Comparison of ENCODE assay signal across 8 cellular contexts in genomic region chr15:101201411-101202174, GRCh38. TPM values are rescaled to one million over a fixed set of nuclear protein-coding genes. Genes with fewer than 3 reads are reported as not detected.
DNase-seq lines count a peak whose midpoint lies in the region; ATAC-seq and TF ChIP-seq lines count a peak whose summit lies in the region.

No MANE protein-coding gene starts in this region.

- intact Hi-C loops in natural killer cell (cut with micrococcal nuclease), result no loop called here
- intact Hi-C loops in uterus (cut with DNase I; ENCODE audit: low total_unique reads), result no loop called here

- H3K4me1 Mint-ChIP-seq in natural killer cell treated with Interleukin-12 subunit alpha and Interleukin-12 subunit beta and Interleukin-15 and Interleukin-18, amount 100 ng/mL, for 72 hours (ENCODE audit: low read depth in 2 of 2), result peaks cover 79 to 90% of the 10 kb centered on the region in 2 donors
- peaks cover 76 to 82% of the 10 kb centered on the region in 2 donors for H3K4me1 Mint-ChIP-seq in natural killer cell
- H3K4me1 Mint-ChIP-seq in T-helper 2 cell treated with Interferon-gamma antibody and Interleukin-4, amounts not matched to agents 5 μg/mL and 100 μg/mL, for 36 hours (ENCODE audit: low read depth), result peaks cover 79% of the 10 kb centered on the region

- H3K27ac Mint-ChIP-seq in natural killer cell treated with Interleukin-12 subunit alpha and Interleukin-12 subunit beta and Interleukin-15 and Interleukin-18, amount 100 ng/mL, for 72 hours, result peak overlapping the region; percentile 59 to 99
- peak overlapping the region in 1 of 2 donors; percentile 44 for H3K27ac Mint-ChIP-seq in natural killer cell
- H3K27ac Mint-ChIP-seq in T-helper 2 cell treated with Interferon-gamma antibody and Interleukin-4, amounts not matched to agents 5 μg/mL and 100 μg/mL, for 36 hours, result peak overlapping the region; percentile 66

- H3K4me3 Mint-ChIP-seq in natural killer cell treated with Interleukin-12 subunit alpha and Interleukin-12 subunit beta and Interleukin-15 and Interleukin-18, amount 100 ng/mL, for 72 hours, result peak overlapping the region; percentile 89
- H3K4me3 Mint-ChIP-seq in natural killer cell, result no peak overlapping the region
- H3K4me3 Mint-ChIP-seq in T-helper 2 cell treated with Interferon-gamma antibody and Interleukin-4, amounts not matched to agents 5 μg/mL and 100 μg/mL, for 36 hours, result peak overlapping the region; percentile 64

- H3K36me3 Mint-ChIP-seq in natural killer cell treated with Interleukin-12 subunit alpha and Interleukin-12 subunit beta and Interleukin-15 and Interleukin-18, amount 100 ng/mL, for 72 hours, result no peaks in the 10 kb centered on the region
- H3K36me3 Mint-ChIP-seq in natural killer cell, result no peaks in the 10 kb centered on the region
- peaks cover 18% of the 10 kb centered on the region for H3K36me3 Mint-ChIP-seq in T-helper 2 cell treated with Interferon-gamma antibody and Interleukin-4, amounts not matched to agents 5 μg/mL and 100 μg/mL, for 36 hours (ENCODE audit: low read depth)

- no peak for ATAC-seq in natural killer cell treated with Interleukin-12 subunit alpha and Interleukin-12 subunit beta and Interleukin-15 and Interleukin-18, amount 100 ng/mL, for 72 hours
- ATAC-seq in natural killer cell (no peak), HG03457 (IDR thresholded peaks at IDR 0.05; ENCODE audit: unreplicated experiment) (no peak)

- H3K27me3 ChIP-seq in uterus, result no peaks in the 10 kb centered on the region

- peak; percentile 0 to 37 for TF ChIP-seq POLR2A in uterus (IDR thresholded peaks at IDR 0.05)

- no peaks in the 10 kb centered on the region for H3K27me3 Mint-ChIP-seq in natural killer cell treated with Interleukin-12 subunit alpha and Interleukin-12 subunit beta and Interleukin-15 and Interleukin-18, amount 100 ng/mL, for 72 hours
- H3K27me3 Mint-ChIP-seq in natural killer cell (ENCODE audit: low read depth in 2 of 2), result no peaks in the 10 kb centered on the region
- H3K27me3 Mint-ChIP-seq in T-helper 2 cell treated with Interferon-gamma antibody and Interleukin-4, amounts not matched to agents 5 μg/mL and 100 μg/mL, for 36 hours (ENCODE audit: low read depth), result no peaks in the 10 kb centered on the region

- TF ChIP-seq CTCF in natural killer cell (IDR thresholded peaks at IDR 0.05) (no peak), uterus (IDR thresholded peaks at IDR 0.05) (no peak)

- H3K4me1 ChIP-seq in uterus, result no peaks in the 10 kb centered on the region

- H3K4me3 ChIP-seq in uterus, result no peak overlapping the region

- H3K27ac ChIP-seq in epithelial cell of prostate (peak overlapping the region; percentile 44), uterus (peak overlapping the region; percentile 61 to 66)

- DNase-seq in natural killer cell treated with Interleukin-12 subunit alpha and Interleukin-12 subunit beta and Interleukin-15 and Interleukin-18, amount 100 ng/mL, for 72 hours (ENCODE audit: low spot score), result no peak
- no peak for DNase-seq in natural killer cell
- DNase-seq in T-helper 2 cell treated with Interferon-gamma antibody and Interleukin-4, amounts not matched to agents 5 μg/mL and 100 μg/mL, for 36 hours (ENCODE audit: low spot score), result no peak
- DNase-seq in epithelial cell of prostate (ENCODE audit: low read depth, low spot score), result peak; percentile 78
- DNase-seq in midbrain (lab: John Stamatoyannopoulos, UW), result peak; percentile 36
- peak; percentile 89 to 92 for DNase-seq in uterus
- DNase-seq in NCI-H1694 treated with DMSO at 0.1 percent for 48 hours (lab: John Stamatoyannopoulos, UW), result no peak

- no peaks in the 10 kb centered on the region for H3K36me3 ChIP-seq in uterus

- no peaks in the 10 kb centered on the region for H3K9me3 ChIP-seq in uterus

- H3K9me3 Mint-ChIP-seq in natural killer cell treated with Interleukin-12 subunit alpha and Interleukin-12 subunit beta and Interleukin-15 and Interleukin-18, amount 100 ng/mL, for 72 hours, result no peaks in the 10 kb centered on the region
- no peaks in the 10 kb centered on the region for H3K9me3 Mint-ChIP-seq in natural killer cell
- no peaks in the 10 kb centered on the region for H3K9me3 Mint-ChIP-seq in T-helper 2 cell treated with Interferon-gamma antibody and Interleukin-4, amounts not matched to agents 5 μg/mL and 100 μg/mL, for 36 hours

RNA-seq across cellular contexts. Expression of gene CHSY1, which starts 50.3 kb away (rescaled TPM):
- 10 to 100 TPM; 91.2 to 93.3 TPM for total RNA-seq in natural killer cell treated with Interleukin-12 subunit alpha and Interleukin-12 subunit beta and Interleukin-15 and Interleukin-18, amount 100 ng/mL, for 72 hours
- 10 to 100 TPM; 21.1 to 32.5 (median 30.8) TPM for total RNA-seq in natural killer cell
- total RNA-seq in uterus, result 10 to 100 TPM; 25.6 to 62.8 (median 46.0) TPM

Comparison
In these comparisons a context has a peak if more than half of its experiments do, and no peak if none do; other contexts are left out.
1. DNase-seq: peak in epithelial cell of prostate (single experiment), midbrain (single experiment) and uterus (2 of 2); none in natural killer cell treated with Interleukin-12 subunit alpha and Interleukin-12 subunit beta and Interleukin-15 and Interleukin-18, amount 100 ng/mL, for 72 hours (single experiment), natural killer cell (single experiment), T-helper 2 cell treated with Interferon-gamma antibody and Interleukin-4, amounts not matched to agents 5 μg/mL and 100 μg/mL, for 36 hours (single experiment) and NCI-H1694 treated with DMSO at 0.1 percent for 48 hours (single experiment).